20 cellular contexts compared by ENCODE assay signal in genomic region chr15:78449220-78449999, GRCh38. TPM values are rescaled to one million over a fixed set of nuclear protein-coding genes. Genes with fewer than 3 reads are reported as not detected.
DNase-seq lines count a peak whose midpoint lies in the region; ATAC-seq, FAIRE-seq and TF ChIP-seq lines count a peak whose summit lies in the region.
"Had no signal": no experiment of that assay in that cellular context is flagged by ENCODE, and none has a peak within 500 bp of the region (broad histone marks: within the 10 kb centered on the region; RNA-seq: fewer than 3 reads in every experiment).

No MANE protein-coding gene starts in this region.

- H3K4me3 ChIP-seq in left ventricle myocardium inferior: no peak overlapping the region
- no peak overlapping the region for H3K4me3 ChIP-seq in bronchial epithelial cell (ENCODE audit: low read depth, low read length)
- no peak overlapping the region for H3K4me3 ChIP-seq in liver (ENCODE audit: low read depth in 1 of 3, low read length in 3 of 3)
- no peak overlapping the region for H3K4me3 ChIP-seq in vagina
- H3K4me3 ChIP-seq: left lung had no signal

- TF ChIP-seq POLR2A in vagina (IDR thresholded peaks at IDR 0.05): no peak

- TF ChIP-seq RAD21 in liver (IDR thresholded peaks at IDR 0.05): no peak

- 50% methylated on average over 8 of the region's 8 CpGs for WGBS in liver

- H3K9me3 ChIP-seq in left ventricle myocardium inferior (replicated peaks): no peaks in the 10 kb centered on the region
- no peaks in the 10 kb centered on the region for H3K9me3 ChIP-seq in liver (ENCODE audit: control insufficient read depth in 4 of 4, low read length in 3 of 4)
- no peaks in the 10 kb centered on the region for H3K9me3 ChIP-seq in vagina
- H3K9me3 ChIP-seq: left lung had no signal

- intact Hi-C loops in left ventricle myocardium inferior (cut with micrococcal nuclease): no loop called here
- intact Hi-C loops in Right ventricle myocardium inferior (cut with DNase I): no loop called here
- intact Hi-C loops in vagina (cut with DNase I): no loop called here
- intact Hi-C loops in CD14-positive monocyte (cut with micrococcal nuclease): no loop called here

- TF ChIP-seq CTCF in left ventricle myocardium inferior (IDR thresholded peaks at IDR 0.05; ENCODE audit: borderline replicate concordance) (no peak), bronchial epithelial cell (IDR thresholded peaks at IDR 0.05; ENCODE audit: insufficient read depth, low read length, severe bottlenecking) (no peak), liver (IDR thresholded peaks at IDR 0.05; ENCODE audit: low read depth, low read length, missing input control) (no peak), vagina (IDR thresholded peaks at IDR 0.05) (no peak), CD14-positive monocyte (IDR thresholded peaks at IDR 0.05) (no peak)

- H3K9me3 Mint-ChIP-seq in CD14-positive monocyte: peaks cover 0 to 4% (median 0%) of the 10 kb centered on the region in 7 donors
- H3K9me3 Mint-ChIP-seq: activated B cell treated with CpG ODN at 0.5 μM for 24 hours; activated T-helper 17 cell treated with anti-CD3 and anti-CD28 coated beads, Interleukin-2, amount 50 U/mL, for 72 hours; CD8-positive, alpha-beta T cell had no signal

- ATAC-seq in Right ventricle myocardium inferior: no peak
- ATAC-seq: activated T-helper 17 cell treated with anti-CD3 and anti-CD28 coated beads, Interleukin-2, amount 50 U/mL, for 72 hours; CD8-positive, alpha-beta T cell; HCT116; left lung had no signal

- H3K27me3 Mint-ChIP-seq in CD14-positive monocyte (ENCODE audit: low read depth in 3 of 3): no peaks in the 10 kb centered on the region
- H3K27me3 Mint-ChIP-seq: activated B cell treated with CpG ODN at 0.5 μM for 24 hours; activated T-helper 17 cell treated with anti-CD3 and anti-CD28 coated beads, Interleukin-2, amount 50 U/mL, for 72 hours had no signal

- no peak for FAIRE-seq in bronchial epithelial cell (lab: Jason Lieb, UNC)

- H3K27me3 ChIP-seq in left ventricle myocardium inferior (ENCODE audit: low read depth): no peaks in the 10 kb centered on the region
- H3K27me3 ChIP-seq in bronchial epithelial cell (ENCODE audit: control insufficient read depth, insufficient read depth, low read length): no peaks in the 10 kb centered on the region
- no peaks in the 10 kb centered on the region for H3K27me3 ChIP-seq in liver (ENCODE audit: control insufficient read depth in 4 of 4, insufficient read depth in 4 of 4, low read length in 3 of 4)
- no peaks in the 10 kb centered on the region for H3K27me3 ChIP-seq in vagina
- H3K27me3 ChIP-seq: left lung had no signal

- H3K27ac ChIP-seq in left ventricle myocardium inferior (replicated peaks): peak overlapping the region; percentile 54
- no peak overlapping the region for H3K27ac ChIP-seq in liver (ENCODE audit: low read depth in 1 of 2, low read length in 2 of 2)
- H3K27ac ChIP-seq in vagina: peak overlapping the region; percentile 76
- H3K27ac ChIP-seq: left lung had no signal

- H3K36me3 ChIP-seq in left ventricle myocardium inferior (peaks cover 28% of the 10 kb centered on the region), bronchial epithelial cell (ENCODE audit: control insufficient read depth, insufficient read depth, low read length) (peaks cover 3% of the 10 kb centered on the region), liver (ENCODE audit: control insufficient read depth in 4 of 4, insufficient read depth in 3 of 4, low read depth in 1 of 4, low read length in 3 of 4) (peaks cover 0 to 11% (median 6%) of the 10 kb centered on the region in 4 donors), vagina (peaks cover 0 to 16% of the 10 kb centered on the region in 2 donors)

- peaks cover 40% of the 10 kb centered on the region for H3K4me1 Mint-ChIP-seq in CD14-positive monocyte

- H3K36me3 Mint-ChIP-seq in CD14-positive monocyte: peaks cover 35 to 39% of the 10 kb centered on the region in 2 donors

- H3K9ac ChIP-seq in liver (ENCODE audit: low read depth in 1 of 2, low read length in 2 of 2): no peak overlapping the region

- H3K4me3 Mint-ChIP-seq in CD14-positive monocyte: no peak overlapping the region
- H3K4me3 Mint-ChIP-seq: activated B cell treated with CpG ODN at 0.5 μM for 24 hours; activated T-helper 17 cell treated with anti-CD3 and anti-CD28 coated beads, Interleukin-2, amount 50 U/mL, for 72 hours; CD8-positive, alpha-beta T cell had no signal

- H3K4me1 ChIP-seq in left ventricle myocardium inferior (peaks cover 67% of the 10 kb centered on the region), liver (ENCODE audit: control insufficient read depth in 4 of 4, insufficient read depth in 4 of 4, low read length in 3 of 4) (peaks cover 0 to 29% (median 18%) of the 10 kb centered on the region in 4 donors), vagina (peaks cover 78% of the 10 kb centered on the region)

- no peak for DNase-seq in left ventricle myocardium inferior
- no peak for DNase-seq in Right ventricle myocardium inferior (ENCODE audit: missing footprints)
- peak; percentile 48 for DNase-seq in bronchial epithelial cell (ENCODE audit: low read depth)
- no peak for DNase-seq in vagina (ENCODE audit: extremely low spot score in 2 of 2)
- DNase-seq in CD14-positive monocyte (ENCODE audit: low spot score): no peak
- DNase-seq in GM19240 (ENCODE audit: insufficient read length, low spot score): no peak
- DNase-seq in nucleus accumbens (lab: John Stamatoyannopoulos, UW): no peak
- DNase-seq: activated B cell treated with CpG ODN at 0.5 μM for 24 hours; amniotic stem cell; CD8-positive, alpha-beta T cell; foreskin fibroblast; left lung; NCI-H1417 treated with DMSO at 0.1 percent for 48 hours; NCI-H446 treated with DMSO at 0.1 percent for 48 hours; posterior cingulate gyrus; SHP77; stimulated activated naive CD4-positive, alpha-beta T cell had no signal

- no peak overlapping the region for H3K27ac Mint-ChIP-seq in CD14-positive monocyte
- H3K27ac Mint-ChIP-seq: activated B cell treated with CpG ODN at 0.5 μM for 24 hours; activated T-helper 17 cell treated with anti-CD3 and anti-CD28 coated beads, Interleukin-2, amount 50 U/mL, for 72 hours; CD8-positive, alpha-beta T cell had no signal

TF ChIP-seq in liver, 16 proteins besides CTCF, POLR2A, EP300 and RAD21 (continues in another document):
- TF ChIP-seq SP1 (IDR thresholded peaks at IDR 0.05): no peak
- TF ChIP-seq NR2F2 (IDR thresholded peaks at IDR 0.05): peak; percentile 66
- TF ChIP-seq REST (IDR thresholded peaks at IDR 0.05): no peak
- no peak for TF ChIP-seq GABPA (IDR thresholded peaks at IDR 0.05 in 1 of 2, conservative IDR thresholded peaks at IDR 0.05 in 1 of 2)
- no peak for TF ChIP-seq EGR1 (IDR thresholded peaks at IDR 0.05; ENCODE audit: low read depth in 2 of 2)
- no peak for TF ChIP-seq TAF1 (conservative IDR thresholded peaks at IDR 0.05)
- TF ChIP-seq YY1 (IDR thresholded peaks at IDR 0.05): peak; percentile 37
- no peak for TF ChIP-seq HNF4A (conservative IDR thresholded peaks at IDR 0.05)
- TF ChIP-seq ATF3 (IDR thresholded peaks at IDR 0.05): no peak
- peak in 1 of 2 donors; percentile 8 for TF ChIP-seq RXRA (IDR thresholded peaks at IDR 0.05)
- TF ChIP-seq MAX (IDR thresholded peaks at IDR 0.05): no peak
- no peak for TF ChIP-seq HNF4G (IDR thresholded peaks at IDR 0.05)
- no peak for TF ChIP-seq FOXA1 (IDR thresholded peaks at IDR 0.05)
- TF ChIP-seq JUND (IDR thresholded peaks at IDR 0.05): no peak

RNA-seq across cellular contexts. Expression of gene IREB2, which starts 11.4 kb away (rescaled TPM):
- total RNA-seq in left ventricle myocardium inferior (23.6 TPM), Right ventricle myocardium inferior (22.5 TPM), bronchial epithelial cell (12.6 and 16.4 TPM in 2 replicates), liver (10 to 100 TPM; 25.2 to 51.4 TPM), vagina (40.8 TPM)
- polyA plus RNA-seq in liver (1 to 10 TPM; 7.0 to 8.9 TPM), CD14-positive monocyte (10 to 100 TPM; 11.7 to 16.7 TPM)

RNA-seq across cellular contexts. Expression of gene HYKK, which starts 58.0 kb away (rescaled TPM):
- total RNA-seq in left ventricle myocardium inferior: 6.9 TPM
- total RNA-seq in Right ventricle myocardium inferior: 4.4 TPM
- total RNA-seq in bronchial epithelial cell: 1.2 and 1.3 TPM in 2 replicates
- total RNA-seq in liver: 1 to 10 TPM; 1.7 to 7.7 TPM
- 1 to 10 TPM; 1.8 to 2.7 TPM for polyA plus RNA-seq in liver
- 9.6 TPM for total RNA-seq in vagina
- polyA plus RNA-seq in CD14-positive monocyte: not detected

Comparison
In these comparisons a context has a peak if more than half of its experiments do, and no peak if none do; other contexts are left out.
1. H3K27ac ChIP-seq: peak in left ventricle myocardium inferior (single experiment) and vagina (single experiment); none in liver (0 of 2).